18 cellular contexts compared by ENCODE assay signal in genomic region chr9:130197386-130197785, GRCh38. TPM values are rescaled to one million over a fixed set of nuclear protein-coding genes. Genes with fewer than 3 reads are reported as not detected.
DNase-seq lines count a peak whose midpoint lies in the region; ATAC-seq and TF ChIP-seq lines count a peak whose summit lies in the region.
"Had no signal": no experiment of that assay in that cellular context is flagged by ENCODE, and none has a peak within 500 bp of the region (broad histone marks: within the 10 kb centered on the region; RNA-seq: fewer than 3 reads in every experiment).

No MANE protein-coding gene starts in this region.

- no peak for ATAC-seq in HG02973 (IDR thresholded peaks at IDR 0.05; ENCODE audit: unreplicated experiment)
- ATAC-seq: GM12878, HCT116, Right ventricle myocardium inferior had no signal

- 80 to 82% methylated on average over 1 to 9 of the region's 9 CpGs for WGBS in transverse colon (ENCODE audit: low coverage in 1 of 2), 2 donors

- TF ChIP-seq EP300 in transverse colon (IDR thresholded peaks at IDR 0.05; ENCODE audit: low read depth): no peak

- in situ Hi-C loops in transverse colon (cut with MboI; ENCODE audit: low pct_ligation_motif_present in 1 of 4, low pct_unique_long_range_greater_than_20kb in 1 of 4, low sequenced_read_pairs in 3 of 4): no loop called here

- TF ChIP-seq CTCF in cardiac muscle cell (IDR thresholded peaks at IDR 0.05; ENCODE audit: low read depth, low read length) (no peak), dorsolateral prefrontal cortex (IDR thresholded peaks at IDR 0.05 in 54 of 56, conservative IDR thresholded peaks at IDR 0.05 in 2 of 56; ENCODE audit: low read depth in 1 of 56, partially characterized antibody in 56 of 56) (no peak), transverse colon (IDR thresholded peaks at IDR 0.05) (no peak)

- no peaks in the 10 kb centered on the region for H3K9me3 ChIP-seq in cardiac muscle cell (ENCODE audit: low read depth)
- no peaks in the 10 kb centered on the region for H3K9me3 ChIP-seq in muscle layer of colon (ENCODE audit: low read length)
- H3K9me3 ChIP-seq in transverse colon: no peaks in the 10 kb centered on the region
- H3K9me3 ChIP-seq: BLaER1 had no signal

- H3K27me3 ChIP-seq in cardiac muscle cell (no peaks in the 10 kb centered on the region), dorsolateral prefrontal cortex (no peaks in the 10 kb centered on the region), muscle layer of colon (ENCODE audit: control insufficient read depth in 1 of 2, insufficient read depth in 2 of 2, low read length in 2 of 2) (no peaks in the 10 kb centered on the region), transverse colon (no peaks in the 10 kb centered on the region)
- H3K27me3 ChIP-seq: BLaER1 had no signal

- TF ChIP-seq POLR2A in transverse colon (IDR thresholded peaks at IDR 0.05): no peak

- DNase-seq in cardiac muscle cell (ENCODE audit: low read depth in 1 of 2, low spot score in 1 of 2) (no peak), cardiac septum (ENCODE audit: low spot score) (no peak), dorsolateral prefrontal cortex (no peak), transverse colon (no peak), SHP77 (lab: John Stamatoyannopoulos, UW) (no peak), HEK293T (ENCODE audit: extremely low spot score) (no peak)
- DNase-seq: 8988T, GDM1, GM23248, KG1, NCI-H1436 treated with DMSO at 0.1 percent for 48 hours, NCI-H82 had no signal

- CTCF ChIA-PET in HEK293T (lab: Yijun Ruan, JAX): interaction anchor here (0.5 kb wide), 1 partner anchor 56 kb away, joined by 3 read pairs; no protein-coding TSS in a partner anchor

- POLR2A ChIA-PET in HEK293T (lab: Yijun Ruan, JAX): interaction anchor here (1.2 kb wide), 1 partner anchor 23 kb away, joined by 3 read pairs; no protein-coding TSS in a partner anchor

- H3K4me3 ChIP-seq in cardiac muscle cell: no peak overlapping the region
- no peak overlapping the region for H3K4me3 ChIP-seq in dorsolateral prefrontal cortex
- H3K4me3 ChIP-seq in muscle layer of colon (ENCODE audit: low read depth in 1 of 2, low read length in 2 of 2): no peak overlapping the region
- H3K4me3 ChIP-seq in transverse colon: no peak overlapping the region
- H3K4me3 ChIP-seq: BLaER1, GM12878, GM23248 had no signal

- intact Hi-C loops in cardiac septum (cut with DNase I): no loop called here
- intact Hi-C loops in dorsolateral prefrontal cortex (cut with DNase I): no loop called here
- intact Hi-C loops in transverse colon (cut with DNase I; ENCODE audit: low total_unique reads): no loop called here

- H3K9ac ChIP-seq in muscle layer of colon (ENCODE audit: low read length): no peak overlapping the region
- H3K9ac ChIP-seq: BLaER1, GM23248 had no signal

- H3K27ac ChIP-seq in cardiac muscle cell (peak overlapping the region; percentile 37), dorsolateral prefrontal cortex (peak overlapping the region in 42 of 59 donors; percentile 7 to 94 (median 70)), muscle layer of colon (ENCODE audit: low read depth, low read length) (peak overlapping the region; percentile 64), transverse colon (peak overlapping the region; percentile 63 to 87 (median 81))
- H3K27ac ChIP-seq: BLaER1, GM23248 had no signal

- H3K4me1 ChIP-seq in cardiac muscle cell (ENCODE audit: low read depth) (peaks cover 62% of the 10 kb centered on the region), muscle layer of colon (ENCODE audit: insufficient read depth, low read length) (peaks cover 95% of the 10 kb centered on the region), transverse colon (peaks cover 21 to 54% (median 28%) of the 10 kb centered on the region in 4 donors)

- H3K36me3 ChIP-seq in cardiac muscle cell (no peaks in the 10 kb centered on the region), muscle layer of colon (ENCODE audit: insufficient read depth, low read length) (peaks cover 5% of the 10 kb centered on the region), transverse colon (no peaks in the 10 kb centered on the region)

TF ChIP-seq in HEK293T, 16 proteins besides CTCF, POLR2A, EP300 and RAD21:
- TF ChIP-seq ARNT (IDR thresholded peaks at IDR 0.05) (no peak), CTBP1 (IDR thresholded peaks at IDR 0.05; ENCODE audit: borderline replicate concordance) (no peak), ELF4 (IDR thresholded peaks at IDR 0.05) (no peak)

RNA-seq across cellular contexts. Expression of gene NCS1, which starts 25.2 kb away (rescaled TPM):
- total RNA-seq in cardiac muscle cell (55.6 and 55.7 TPM in 2 replicates), cardiac septum (14.3 TPM), dorsolateral prefrontal cortex (100 to 1,000 TPM; 134 to 718 (median 501) TPM), transverse colon (10 to 100 TPM; 11.9 to 66.5 (median 25.9) TPM)
- 48.3 and 55.4 TPM in 2 replicates for polyA plus RNA-seq in cardiac muscle cell
